In genomic region chr13:20902438-20903163, GRCh38 we compare ENCODE assay signal across 8 cellular contexts. TPM values are rescaled to one million over a fixed set of nuclear protein-coding genes. Genes with fewer than 3 reads are reported as not detected.
A peak's percentile ranks its signal among the peaks of the same experiment; 100 is the strongest.
DNase-seq lines count a peak whose midpoint lies in the region; ATAC-seq, FAIRE-seq and TF ChIP-seq lines count a peak whose summit lies in the region.

Gene XPO4, minus strand, starts transcription at chr13:20902746. Its CDS starts 8 bp downstream, at chr13:20902738.

- peak; percentile 48 to 65 for TF ChIP-seq POLR2A in Peyer's patch (IDR thresholded peaks at IDR 0.05)

- no peaks in the 10 kb centered on the region for H3K9me3 ChIP-seq in Peyer's patch

- peak within 1 kb of the TSS; percentile 76 to 90 (median 90) for H3K27ac ChIP-seq in Peyer's patch

- no peaks in the 10 kb centered on the region for H3K27me3 ChIP-seq in Peyer's patch

- DNase-seq in D721Med (ENCODE audit: insufficient read length, low spot score) (peak; percentile 60), HUDEP-2 (lab: John Stamatoyannopoulos, UW; ENCODE audit: unreplicated experiment in 76 of 76) (peak in 70 of 76 experiments; percentile 3 to 75 (median 57)), Peyer's patch (peak; percentile 70 to 87 (median 83)), activated T-helper 1 cell treated with Interleukin-2 at 50 U/mL for 16 hours (ENCODE audit: low read depth) (peak; percentile 65), fibroblast of gingiva (ENCODE audit: low read depth) (peak; percentile 73)
- DNase-seq in naive thymus-derived CD8-positive, alpha-beta T cell, result peak; percentile 65 to 85 (median 78)
- DNase-seq in stimulated activated naive CD4-positive, alpha-beta T cell (lab: John Stamatoyannopoulos, UW), result peak; percentile 54 to 78 (median 68)

- H3K27ac Mint-ChIP-seq in naive thymus-derived CD8-positive, alpha-beta T cell, result peak within 1 kb of the TSS; percentile 91 to 99 (median 96)

- no peaks in the 10 kb centered on the region for H3K9me3 Mint-ChIP-seq in naive thymus-derived CD8-positive, alpha-beta T cell

- H3K4me3 ChIP-seq in Peyer's patch, result peak within 1 kb of the TSS; percentile 59 to 95 (median 88)

- peaks cover 10 to 37% (median 34%) of the 10 kb centered on the region in 4 donors for H3K4me1 Mint-ChIP-seq in naive thymus-derived CD8-positive, alpha-beta T cell

- peak; percentile 94 for ATAC-seq in GM21367 (IDR thresholded peaks at IDR 0.05; ENCODE audit: unreplicated experiment)
- peak; percentile 95 for ATAC-seq in naive thymus-derived CD8-positive, alpha-beta T cell

- H3K4me3 Mint-ChIP-seq in naive thymus-derived CD8-positive, alpha-beta T cell, result peak within 1 kb of the TSS; percentile 90 to 99 (median 95)

- H3K36me3 ChIP-seq in Peyer's patch, result no peaks in the 10 kb centered on the region

- FAIRE-seq in D721Med (lab: Jason Lieb, UNC), result no peak

- peaks cover 0 to 18% (median 2%) of the 10 kb centered on the region in 3 donors for H3K36me3 Mint-ChIP-seq in naive thymus-derived CD8-positive, alpha-beta T cell

- TF ChIP-seq CTCF in D721Med (IDR thresholded peaks at IDR 0.05; ENCODE audit: insufficient read depth, missing control alignments) (no peak), Peyer's patch (IDR thresholded peaks at IDR 0.05) (no peak)

- POLR2A ChIA-PET in naive thymus-derived CD8-positive, alpha-beta T cell (lab: Charles Lee), result interaction anchor here (0.6 to 2.9 kb wide), 7 partner anchors 11 to 928 kb away, joined by 4 to 21 read pairs (median 4); partner anchors contain the start of genes EEF1AKMT1, IFT88, MICU2 and MRPL57

- peaks cover 0 to 14% (median 8%) of the 10 kb centered on the region in 4 donors for H3K4me1 ChIP-seq in Peyer's patch

- H3K27me3 Mint-ChIP-seq in naive thymus-derived CD8-positive, alpha-beta T cell, result peaks cover 0 to 2% (median 0%) of the 10 kb centered on the region in 5 donors

RNA-seq across cellular contexts. Expression of gene XPO4, which starts in this region (rescaled TPM):
- 10 to 100 TPM in 3 of 4 donors, 1 to 10 TPM in 1; 9.5 to 26.4 (median 15.7) TPM for total RNA-seq in Peyer's patch
- 10 to 100 TPM; 25.5 to 28.8 TPM for total RNA-seq in naive thymus-derived CD8-positive, alpha-beta T cell
- 1 to 10 TPM; 5.4 to 8.1 (median 5.9) TPM for polyA plus RNA-seq in naive thymus-derived CD8-positive, alpha-beta T cell

Comparison
In these comparisons a context has a peak if more than half of its experiments do, and no peak if none do; other contexts are left out.
1. Peak in every context shown above with its lines: DNase-seq, ATAC-seq, H3K4me3 ChIP-seq and H3K27ac ChIP-seq.